ENCODE assay signal across 8 cellular contexts in genomic region chr12:98532687-98533304, GRCh38. TPM values are rescaled to one million over a fixed set of nuclear protein-coding genes. Genes with fewer than 3 reads are reported as not detected.
A peak's percentile ranks its signal among the peaks of the same experiment; 100 is the strongest.
DNase-seq lines count a peak whose midpoint lies in the region; ATAC-seq and TF ChIP-seq lines count a peak whose summit lies in the region.

No MANE protein-coding gene starts in this region.

- 85% methylated on average over 3 of the region's 4 CpGs for WGBS in mesenchymal stem cell

- no peak overlapping the region for H3K23ac ChIP-seq in mesenchymal stem cell (ENCODE audit: low read length in 2 of 2)

- H3K4ac ChIP-seq in mesenchymal stem cell (ENCODE audit: low read depth in 1 of 2, low read length in 2 of 2): no peak overlapping the region

- DNase-seq in CD4-positive, CD25-positive, alpha-beta regulatory T cell: peak in 2 of 3 donors; percentile 40 to 56
- DNase-seq in GM13976 (ENCODE audit: low spot score) (no peak), NCI-H748 treated with DMSO at 0.1 percent for 48 hours (lab: John Stamatoyannopoulos, UW) (peak; percentile 35), brain pericyte (ENCODE audit: low read depth, low spot score) (peak; percentile 13), mesenchymal stem cell (peak; percentile 76), hippocampal formation (lab: John Stamatoyannopoulos, UW) (no peak)

- H2BK15ac ChIP-seq in mesenchymal stem cell (ENCODE audit: low read depth, poor library complexity, severe bottlenecking): no peak overlapping the region

- no peak overlapping the region for H3K4me3 Mint-ChIP-seq in CD4-positive, CD25-positive, alpha-beta regulatory T cell

- no peaks in the 10 kb centered on the region for H3K9me3 Mint-ChIP-seq in CD4-positive, CD25-positive, alpha-beta regulatory T cell

- no peak overlapping the region for H4K8ac ChIP-seq in mesenchymal stem cell (ENCODE audit: low read length)

- no peak overlapping the region for H4K91ac ChIP-seq in mesenchymal stem cell (ENCODE audit: low read length)

- no peak overlapping the region for H3K14ac ChIP-seq in mesenchymal stem cell (ENCODE audit: low read length in 2 of 2)

- peak; percentile 23 for TF ChIP-seq CTCF in GM13976 (IDR thresholded peaks at IDR 0.05; ENCODE audit: borderline replicate concordance, control extremely low read depth, extremely low read depth, insufficient read depth, missing control alignments)

- no peak overlapping the region for H2BK12ac ChIP-seq in mesenchymal stem cell (ENCODE audit: low read length in 2 of 2)

- no peak overlapping the region for H3K4me2 ChIP-seq in mesenchymal stem cell (ENCODE audit: low read length, poor library complexity, severe bottlenecking)

- peaks cover 11% of the 10 kb centered on the region for H3K79me1 ChIP-seq in mesenchymal stem cell (replicated peaks; ENCODE audit: low read length, poor library complexity, severe bottlenecking)

- peak; percentile 31 to 34 for ATAC-seq in CD4-positive, CD25-positive, alpha-beta regulatory T cell (ENCODE audit: low read depth in 2 of 2)
- ATAC-seq in GM18867 (IDR thresholded peaks at IDR 0.05; ENCODE audit: unreplicated experiment) (no peak), GM21825 (IDR thresholded peaks at IDR 0.05; ENCODE audit: unreplicated experiment) (no peak)

- peaks cover 15 to 40% (median 31%) of the 10 kb centered on the region in 4 donors for H3K4me1 Mint-ChIP-seq in CD4-positive, CD25-positive, alpha-beta regulatory T cell

- H3K36me3 Mint-ChIP-seq in CD4-positive, CD25-positive, alpha-beta regulatory T cell: peaks cover 41% of the 10 kb centered on the region

- no peak overlapping the region for H2AFZ ChIP-seq in mesenchymal stem cell (ENCODE audit: low read depth, low read length)

- no peak overlapping the region for H3K4me3 ChIP-seq in CD4-positive, CD25-positive, alpha-beta regulatory T cell (ENCODE audit: low read depth, low read length)
- no peak overlapping the region for H3K4me3 ChIP-seq in mesenchymal stem cell (ENCODE audit: insufficient read depth in 1 of 2, low read depth in 1 of 2, low read length in 2 of 2)

- H3K18ac ChIP-seq in mesenchymal stem cell (ENCODE audit: low read depth in 1 of 2, low read length in 2 of 2): no peak overlapping the region

- peak overlapping the region; percentile 20 for H3K27ac ChIP-seq in CD4-positive, CD25-positive, alpha-beta regulatory T cell (ENCODE audit: insufficient read depth, low read length, poor library complexity, severe bottlenecking)
- H3K27ac ChIP-seq in mesenchymal stem cell (ENCODE audit: low read length, poor library complexity, severe bottlenecking): no peak overlapping the region

- no peak overlapping the region for H3K9ac ChIP-seq in mesenchymal stem cell (ENCODE audit: low read length)

- H3K36me3 ChIP-seq in CD4-positive, CD25-positive, alpha-beta regulatory T cell (ENCODE audit: control insufficient read depth, insufficient read depth, low read length): peaks cover 79% of the 10 kb centered on the region
- H3K36me3 ChIP-seq in mesenchymal stem cell (ENCODE audit: control insufficient read depth in 1 of 2, insufficient read depth in 2 of 2, low read depth in 1 of 2, low read length in 2 of 2): peaks cover 18 to 22% of the 10 kb centered on the region in 2 experiments

- no peak overlapping the region for H2AK5ac ChIP-seq in mesenchymal stem cell (ENCODE audit: low read length, severe bottlenecking)

- no peaks in the 10 kb centered on the region for H3K27me3 Mint-ChIP-seq in CD4-positive, CD25-positive, alpha-beta regulatory T cell

- no peaks in the 10 kb centered on the region for H3K4me1 ChIP-seq in CD4-positive, CD25-positive, alpha-beta regulatory T cell (ENCODE audit: control insufficient read depth, insufficient read depth, low read length, poor library complexity, severe bottlenecking)
- no peaks in the 10 kb centered on the region for H3K4me1 ChIP-seq in mesenchymal stem cell (ENCODE audit: control insufficient read depth, insufficient read depth, low read depth, low read length)

- no peaks in the 10 kb centered on the region for H3K9me3 ChIP-seq in CD4-positive, CD25-positive, alpha-beta regulatory T cell (ENCODE audit: control insufficient read depth in 2 of 2, low read length in 2 of 2)
- no peaks in the 10 kb centered on the region for H3K9me3 ChIP-seq in mesenchymal stem cell (ENCODE audit: control insufficient read depth, low read length)

- H2BK120ac ChIP-seq in mesenchymal stem cell (ENCODE audit: low read depth, low read length): no peak overlapping the region

- H3K27ac Mint-ChIP-seq in CD4-positive, CD25-positive, alpha-beta regulatory T cell: peak overlapping the region in 1 of 3 donors; percentile 38

- in situ Hi-C loops in GM13976 (cut with MboI; ENCODE audit: low sequenced_read_pairs, unreplicated experiment): no loop called here

- no peaks in the 10 kb centered on the region for H3K27me3 ChIP-seq in CD4-positive, CD25-positive, alpha-beta regulatory T cell (ENCODE audit: control insufficient read depth, insufficient read depth, low read length)
- no peaks in the 10 kb centered on the region for H3K27me3 ChIP-seq in mesenchymal stem cell (ENCODE audit: control insufficient read depth in 1 of 2, insufficient read depth in 1 of 2, low read length in 2 of 2)

- H2BK5ac ChIP-seq in mesenchymal stem cell (ENCODE audit: low read depth, low read length, poor library complexity, severe bottlenecking): no peak overlapping the region

RNA-seq across cellular contexts. Expression of gene TMPO, which starts 17.4 kb away (rescaled TPM):
- 105 TPM for total RNA-seq in CD4-positive, CD25-positive, alpha-beta regulatory T cell
- polyA plus RNA-seq in CD4-positive, CD25-positive, alpha-beta regulatory T cell: 10 to 100 TPM; 40.3 to 65.7 (median 58.2) TPM
- polyA plus RNA-seq in mesenchymal stem cell (2013, experiment 1 of 2): 16.8 TPM
- polyA plus RNA-seq in mesenchymal stem cell (2013, experiment 2 of 2): 17.5 TPM

Comparison
In these comparisons a context has a peak if more than half of its experiments do, and no peak if none do; other contexts are left out.
1. ATAC-seq: peak in CD4-positive, CD25-positive, alpha-beta regulatory T cell (2 of 2); none in GM18867 (single experiment) and GM21825 (single experiment).
2. DNase-seq: peak in CD4-positive, CD25-positive, alpha-beta regulatory T cell (2 of 3), NCI-H748 treated with DMSO at 0.1 percent for 48 hours (single experiment), brain pericyte (single experiment) and mesenchymal stem cell (single experiment); none in GM13976 (single experiment) and hippocampal formation (0 of 2).